8 cellular contexts compared by ENCODE assay signal in the genomic region with DNA sequence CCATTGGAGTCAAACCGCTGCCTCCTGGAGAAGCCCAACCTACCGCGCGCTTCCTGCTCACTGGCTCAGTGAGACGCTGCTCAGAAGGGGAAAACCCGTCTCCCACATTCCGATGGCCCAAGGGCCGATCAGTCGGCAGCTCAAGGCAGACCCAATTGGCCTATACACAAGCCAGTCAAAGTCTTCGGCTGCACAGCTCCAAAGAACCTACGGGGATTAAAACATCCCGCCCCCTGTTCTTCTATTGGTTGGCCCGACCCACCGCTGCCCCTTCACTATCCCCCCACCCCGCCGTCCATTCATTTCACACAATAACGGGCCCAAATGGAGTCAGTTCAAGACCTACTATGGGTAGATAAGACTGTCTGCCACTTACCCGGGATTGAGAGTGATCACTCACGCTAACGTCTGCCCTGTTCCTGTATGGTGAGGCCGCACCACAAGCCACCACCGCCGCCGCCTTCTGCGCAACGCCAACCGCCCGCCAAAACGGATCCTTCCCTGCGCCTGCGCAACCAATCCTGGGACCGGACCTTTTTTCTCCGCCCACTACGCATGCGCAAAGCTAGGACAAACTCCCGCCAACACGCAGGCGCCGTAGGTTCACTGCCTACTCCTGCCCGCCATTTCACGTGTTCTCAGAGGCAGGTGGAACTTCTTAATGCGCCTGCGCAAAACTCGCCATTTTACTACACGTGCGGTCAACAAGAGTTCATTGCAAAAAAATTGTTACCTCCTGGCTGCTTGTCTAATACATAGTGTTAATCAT. TPM values are rescaled to one million over a fixed set of nuclear protein-coding genes. Genes with fewer than 3 reads are reported as not detected.
DNase-seq lines count a peak whose midpoint lies in the region; ATAC-seq and TF ChIP-seq lines count a peak whose summit lies in the region.

A gene (minus strand): TSS at position 491 of the 769 bp plus-strand sequence. CDS start 22,472 bp downstream, outside the sequence.

- in situ Hi-C loops in GM18951 (cut with MboI; ENCODE audit: low sequenced_read_pairs, unreplicated experiment), result no loop called here

- no peaks in the 10 kb centered on the region for H3K9me3 Mint-ChIP-seq in WTC11

- DNase-seq in AG08395 (ENCODE audit: low spot score), result peak; percentile 100
- peak; percentile 99 for DNase-seq in NCI-H2227 treated with DMSO at 0.1 percent for 48 hours (lab: John Stamatoyannopoulos, UW)
- peak; percentile 99 for DNase-seq in WTC11 (ENCODE audit: low spot score)
- DNase-seq in caudate nucleus (lab: John Stamatoyannopoulos, UW), result peak; percentile 87 to 100 (median 98)
- DNase-seq in inferior parietal cortex (ENCODE audit: extremely low spot score), result peak; percentile 99
- DNase-seq in spleen, result peak; percentile 99

- H3K27ac ChIP-seq in caudate nucleus (ENCODE audit: low read depth, low read length) (peak within 1 kb of the TSS; percentile 100), spleen (peak within 1 kb of the TSS; percentile 89 to 99 (median 96))

- CTCF ChIA-PET in WTC11 (lab: Charles Lee), result interaction anchor here (0.5 to 2.6 kb wide), 21 partner anchors 8 to 120 kb away, joined by 3 to 23 read pairs (median 5); a partner anchor contains a TSS

- H3K27me3 ChIP-seq in spleen (replicated peaks in 1 of 7), result no peaks in the 10 kb centered on the region

- no peak within 1 kb of the TSS for H3K27ac Mint-ChIP-seq in WTC11

- TF ChIP-seq CTCF in WTC11 (IDR thresholded peaks at IDR 0.05), result no peak
- TF ChIP-seq CTCF in spleen (IDR thresholded peaks at IDR 0.05 in 8 of 11, conservative IDR thresholded peaks at IDR 0.05 in 3 of 11), result no peak

- WGBS in spleen, 5 donors, result 0% methylated on average over 45 to 46 of the region's 46 CpGs

- H3K36me3 ChIP-seq in spleen, result peaks cover 10 to 36% (median 30%) of the 10 kb centered on the region in 6 donors

- intact Hi-C loops in spleen (cut with DNase I; ENCODE audit: low total_unique reads), result no loop called here

- H3K27me3 Mint-ChIP-seq in WTC11 (ENCODE audit: low read depth), result no peaks in the 10 kb centered on the region

- H3K4me3 Mint-ChIP-seq in WTC11, result no peak within 1 kb of the TSS

- POLR2A ChIA-PET in WTC11 (lab: Charles Lee), result interaction anchor here (0.6 to 3.8 kb wide), 26 partner anchors 9 to 234 kb away, joined by 3 to 105 read pairs (median 5); a partner anchor contains a TSS

- no peaks in the 10 kb centered on the region for H3K9me3 ChIP-seq in spleen

- peaks cover 47 to 83% (median 64%) of the 10 kb centered on the region in 6 donors for H3K4me1 ChIP-seq in spleen

- ATAC-seq in HG03175 (IDR thresholded peaks at IDR 0.05; ENCODE audit: unreplicated experiment) (peak; percentile 74), WTC11 (peak; percentile 81)

- H3K4me1 Mint-ChIP-seq in WTC11, result peaks cover 57% of the 10 kb centered on the region

- TF ChIP-seq POLR2A in GM18951 (IDR thresholded peaks at IDR 0.05; ENCODE audit: extremely low read depth, insufficient read depth, insufficient read length) (peak; percentile 77), spleen (IDR thresholded peaks at IDR 0.05) (peak in 2 of 3 donors; percentile 61 to 84)

- no peaks in the 10 kb centered on the region; the same call in none of the 2 replicates for H3K36me3 Mint-ChIP-seq in WTC11

- peak within 1 kb of the TSS; percentile 61 to 88 (median 78) for H3K4me3 ChIP-seq in spleen

TF ChIP-seq in WTC11, 78 proteins besides CTCF, POLR2A, EP300 and RAD21 (continues in another document):
- TF ChIP-seq SP1 (CRISPR knock-in tag; conservative IDR thresholded peaks at IDR 0.05) (peak; percentile 32; the same call in 1 of the 2 replicates), SOX15 (CRISPR knock-in tag; IDR thresholded peaks at IDR 0.05) (no peak), NFATC4 (CRISPR knock-in tag; IDR thresholded peaks at IDR 0.05) (0 out of 2 replicates have a peak, but pooled peaks have one; percentile 1), MYBL2 (CRISPR knock-in tag; IDR thresholded peaks at IDR 0.05) (peak; percentile 28), NR1H2 (CRISPR knock-in tag; IDR thresholded peaks at IDR 0.05) (no peak), SMAD3 (CRISPR knock-in tag; IDR thresholded peaks at IDR 0.05; ENCODE audit: borderline replicate concordance) (no peak; the same call in 1 of the 2 replicates), TCF7 (CRISPR knock-in tag; IDR thresholded peaks at IDR 0.05; ENCODE audit: low read depth) (no peak), JAZF1 (CRISPR knock-in tag; IDR thresholded peaks at IDR 0.05) (no peak), ZNF121 (CRISPR knock-in tag; IDR thresholded peaks at IDR 0.05) (no peak), TEAD1 (CRISPR knock-in tag; IDR thresholded peaks at IDR 0.05) (peak; percentile 64; the same call in 1 of the 2 replicates)
- TF ChIP-seq, protein P1, sequence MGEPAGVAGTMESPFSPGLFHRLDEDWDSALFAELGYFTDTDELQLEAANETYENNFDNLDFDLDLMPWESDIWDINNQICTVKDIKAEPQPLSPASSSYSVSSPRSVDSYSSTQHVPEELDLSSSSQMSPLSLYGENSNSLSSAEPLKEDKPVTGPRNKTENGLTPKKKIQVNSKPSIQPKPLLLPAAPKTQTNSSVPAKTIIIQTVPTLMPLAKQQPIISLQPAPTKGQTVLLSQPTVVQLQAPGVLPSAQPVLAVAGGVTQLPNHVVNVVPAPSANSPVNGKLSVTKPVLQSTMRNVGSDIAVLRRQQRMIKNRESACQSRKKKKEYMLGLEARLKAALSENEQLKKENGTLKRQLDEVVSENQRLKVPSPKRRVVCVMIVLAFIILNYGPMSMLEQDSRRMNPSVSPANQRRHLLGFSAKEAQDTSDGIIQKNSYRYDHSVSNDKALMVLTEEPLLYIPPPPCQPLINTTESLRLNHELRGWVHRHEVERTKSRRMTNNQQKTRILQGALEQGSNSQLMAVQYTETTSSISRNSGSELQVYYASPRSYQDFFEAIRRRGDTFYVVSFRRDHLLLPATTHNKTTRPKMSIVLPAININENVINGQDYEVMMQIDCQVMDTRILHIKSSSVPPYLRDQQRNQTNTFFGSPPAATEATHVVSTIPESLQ (CRISPR knock-in tag; IDR thresholded peaks at IDR 0.05), result no peak
- TF ChIP-seq, protein P2, sequence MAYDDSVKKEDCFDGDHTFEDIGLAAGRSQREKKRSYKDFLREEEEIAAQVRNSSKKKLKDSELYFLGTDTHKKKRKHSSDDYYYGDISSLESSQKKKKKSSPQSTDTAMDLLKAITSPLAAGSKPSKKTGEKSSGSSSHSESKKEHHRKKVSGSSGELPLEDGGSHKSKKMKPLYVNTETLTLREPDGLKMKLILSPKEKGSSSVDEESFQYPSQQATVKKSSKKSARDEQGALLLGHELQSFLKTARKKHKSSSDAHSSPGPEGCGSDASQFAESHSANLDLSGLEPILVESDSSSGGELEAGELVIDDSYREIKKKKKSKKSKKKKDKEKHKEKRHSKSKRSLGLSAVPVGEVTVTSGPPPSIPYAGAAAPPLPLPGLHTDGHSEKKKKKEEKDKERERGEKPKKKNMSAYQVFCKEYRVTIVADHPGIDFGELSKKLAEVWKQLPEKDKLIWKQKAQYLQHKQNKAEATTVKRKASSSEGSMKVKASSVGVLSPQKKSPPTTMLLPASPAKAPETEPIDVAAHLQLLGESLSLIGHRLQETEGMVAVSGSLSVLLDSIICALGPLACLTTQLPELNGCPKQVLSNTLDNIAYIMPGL (CRISPR knock-in tag; IDR thresholded peaks at IDR 0.05), result no peak
- TF ChIP-seq, protein P3, sequence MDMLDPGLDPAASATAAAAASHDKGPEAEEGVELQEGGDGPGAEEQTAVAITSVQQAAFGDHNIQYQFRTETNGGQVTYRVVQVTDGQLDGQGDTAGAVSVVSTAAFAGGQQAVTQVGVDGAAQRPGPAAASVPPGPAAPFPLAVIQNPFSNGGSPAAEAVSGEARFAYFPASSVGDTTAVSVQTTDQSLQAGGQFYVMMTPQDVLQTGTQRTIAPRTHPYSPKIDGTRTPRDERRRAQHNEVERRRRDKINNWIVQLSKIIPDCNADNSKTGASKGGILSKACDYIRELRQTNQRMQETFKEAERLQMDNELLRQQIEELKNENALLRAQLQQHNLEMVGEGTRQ (CRISPR knock-in tag; IDR thresholded peaks at IDR 0.05), result peak; percentile 55; the same call in 1 of the 2 replicates
- TF ChIP-seq, protein P4, sequence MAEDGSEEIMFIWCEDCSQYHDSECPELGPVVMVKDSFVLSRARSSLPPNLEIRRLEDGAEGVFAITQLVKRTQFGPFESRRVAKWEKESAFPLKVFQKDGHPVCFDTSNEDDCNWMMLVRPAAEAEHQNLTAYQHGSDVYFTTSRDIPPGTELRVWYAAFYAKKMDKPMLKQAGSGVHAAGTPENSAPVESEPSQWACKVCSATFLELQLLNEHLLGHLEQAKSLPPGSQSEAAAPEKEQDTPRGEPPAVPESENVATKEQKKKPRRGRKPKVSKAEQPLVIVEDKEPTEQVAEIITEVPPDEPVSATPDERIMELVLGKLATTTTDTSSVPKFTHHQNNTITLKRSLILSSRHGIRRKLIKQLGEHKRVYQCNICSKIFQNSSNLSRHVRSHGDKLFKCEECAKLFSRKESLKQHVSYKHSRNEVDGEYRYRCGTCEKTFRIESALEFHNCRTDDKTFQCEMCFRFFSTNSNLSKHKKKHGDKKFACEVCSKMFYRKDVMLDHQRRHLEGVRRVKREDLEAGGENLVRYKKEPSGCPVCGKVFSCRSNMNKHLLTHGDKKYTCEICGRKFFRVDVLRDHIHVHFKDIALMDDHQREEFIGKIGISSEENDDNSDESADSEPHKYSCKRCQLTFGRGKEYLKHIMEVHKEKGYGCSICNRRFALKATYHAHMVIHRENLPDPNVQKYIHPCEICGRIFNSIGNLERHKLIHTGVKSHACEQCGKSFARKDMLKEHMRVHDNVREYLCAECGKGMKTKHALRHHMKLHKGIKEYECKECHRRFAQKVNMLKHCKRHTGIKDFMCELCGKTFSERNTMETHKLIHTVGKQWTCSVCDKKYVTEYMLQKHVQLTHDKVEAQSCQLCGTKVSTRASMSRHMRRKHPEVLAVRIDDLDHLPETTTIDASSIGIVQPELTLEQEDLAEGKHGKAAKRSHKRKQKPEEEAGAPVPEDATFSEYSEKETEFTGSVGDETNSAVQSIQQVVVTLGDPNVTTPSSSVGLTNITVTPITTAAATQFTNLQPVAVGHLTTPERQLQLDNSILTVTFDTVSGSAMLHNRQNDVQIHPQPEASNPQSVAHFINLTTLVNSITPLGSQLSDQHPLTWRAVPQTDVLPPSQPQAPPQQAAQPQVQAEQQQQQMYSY (CRISPR knock-in tag; IDR thresholded peaks at IDR 0.05), result no peak
- TF ChIP-seq, protein P5, sequence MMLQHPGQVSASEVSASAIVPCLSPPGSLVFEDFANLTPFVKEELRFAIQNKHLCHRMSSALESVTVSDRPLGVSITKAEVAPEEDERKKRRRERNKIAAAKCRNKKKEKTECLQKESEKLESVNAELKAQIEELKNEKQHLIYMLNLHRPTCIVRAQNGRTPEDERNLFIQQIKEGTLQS (CRISPR knock-in tag; conservative IDR thresholded peaks at IDR 0.05), result no peak

RNA-seq across cellular contexts. Expression of the gene that starts here (rescaled TPM):
- total RNA-seq in WTC11 (2021) (182 to 218 TPM (median 216 TPM) in 3 replicates), spleen (10 to 100 TPM; 37.2 to 60.3 (median 48.2) TPM)
- 1 to 10 TPM; 6.5 to 8.8 (median 6.5) TPM for polyA plus RNA-seq in spleen

Comparison
In these comparisons a context has a peak if more than half of its experiments do, and no peak if none do; other contexts are left out.
1. Peak in every context shown above with its lines: DNase-seq, ATAC-seq, H3K4me3 ChIP-seq and H3K27ac ChIP-seq.